In genomic region chr1:116847688-116848531, GRCh38 we compare ENCODE assay signal across 11 cellular contexts.
DNase-seq lines count a peak whose midpoint lies in the region; ATAC-seq, FAIRE-seq and TF ChIP-seq lines count a peak whose summit lies in the region.
"Had no signal": no experiment of that assay in that cellular context is flagged by ENCODE, and none has a peak within 500 bp of the region (broad histone marks: within the 10 kb centered on the region; RNA-seq: fewer than 3 reads in every experiment).

No MANE protein-coding gene starts in this region.

- H3K27ac Mint-ChIP-seq in activated T-helper 2 cell treated with anti-CD3 and anti-CD28 coated beads, Interferon-gamma antibody, Interleukin-2, Interleukin-4, amounts not matched to agents 10 μg/mL and 5 μg/mL and 100 μg/mL, durations not matched to agents 14 hours and 24 hours and 36 hours, result peak overlapping the region; percentile 11

- TF ChIP-seq CTCF in GM20000 (IDR thresholded peaks at IDR 0.05; ENCODE audit: extremely low read depth, missing control alignments) (no peak), right atrium auricular region (IDR thresholded peaks at IDR 0.05) (no peak)

- H3K4me1 ChIP-seq in ACC112 (ENCODE audit: control insufficient read depth, insufficient read depth, low read length, unreplicated experiment), result peaks cover 37% of the 10 kb centered on the region
- no peaks in the 10 kb centered on the region for H3K4me1 ChIP-seq in right atrium auricular region
- no peaks in the 10 kb centered on the region for H3K4me1 ChIP-seq in small intestine (ENCODE audit: control insufficient read depth in 2 of 2, insufficient read depth in 1 of 2, low read depth in 1 of 2, low read length in 1 of 2)
- H3K4me1 ChIP-seq: testis had no signal

- ATAC-seq in HG03097 (IDR thresholded peaks at IDR 0.05; ENCODE audit: low FRiP score, unreplicated experiment), result no peak
- ATAC-seq: Panc1 had no signal

- intact Hi-C loops in activated T-helper 2 cell treated with anti-CD3 and anti-CD28 coated beads, Interferon-gamma antibody, Interleukin-2, Interleukin-4, amounts not matched to agents 10 μg/mL and 5 μg/mL and 100 μg/mL, durations not matched to agents 14 hours and 24 hours and 36 hours (cut with micrococcal nuclease), result loop anchor here (1.0 to 2.0 kb wide), 3 partner anchors 21 to 87 kb away; no protein-coding TSS in a partner anchor

- H2AFZ ChIP-seq in ACC112 (ENCODE audit: low read length, unreplicated experiment), result peak overlapping the region; percentile 94

- DNase-seq in GM20000 (ENCODE audit: low spot score) (peak; percentile 42), right atrium auricular region (ENCODE audit: low spot score) (peak; percentile 87), AML-193 (lab: John Stamatoyannopoulos, UW) (no peak), iPS-NIHi7 (ENCODE audit: extremely low spot score) (no peak), small intestine (no peak)
- no peak for DNase-seq in activated T-helper 2 cell treated with anti-CD3 and anti-CD28 coated beads, Interferon-gamma antibody, Interleukin-2, Interleukin-4, amounts not matched to agents 10 μg/mL and 5 μg/mL and 100 μg/mL, durations not matched to agents 14 hours and 24 hours and 36 hours (ENCODE audit: low spot score)
- DNase-seq: testis had no signal

- peaks cover 13% of the 10 kb centered on the region for H3K9me3 Mint-ChIP-seq in activated T-helper 2 cell treated with anti-CD3 and anti-CD28 coated beads, Interferon-gamma antibody, Interleukin-2, Interleukin-4, amounts not matched to agents 10 μg/mL and 5 μg/mL and 100 μg/mL, durations not matched to agents 14 hours and 24 hours and 36 hours

- no peak overlapping the region for H3K4me3 Mint-ChIP-seq in activated T-helper 2 cell treated with anti-CD3 and anti-CD28 coated beads, Interferon-gamma antibody, Interleukin-2, Interleukin-4, amounts not matched to agents 10 μg/mL and 5 μg/mL and 100 μg/mL, durations not matched to agents 14 hours and 24 hours and 36 hours (ENCODE audit: low read depth)
- H3K4me3 Mint-ChIP-seq: neural crest cell had no signal

- no peaks in the 10 kb centered on the region for H3K79me2 ChIP-seq in ACC112 (ENCODE audit: control insufficient read depth, insufficient read depth, low read length, unreplicated experiment)

- H3K4me3 ChIP-seq in ACC112 (ENCODE audit: low read depth, low read length), result peak overlapping the region; percentile 17
- no peak overlapping the region for H3K4me3 ChIP-seq in right atrium auricular region
- no peak overlapping the region for H3K4me3 ChIP-seq in small intestine (ENCODE audit: low read depth in 1 of 2, low read length in 2 of 2)
- H3K4me3 ChIP-seq: testis had no signal

- no peak for FAIRE-seq in small intestine (lab: Jason Lieb, UNC)

- H3K27ac ChIP-seq in ACC112 (ENCODE audit: low read depth, low read length) (peak overlapping the region; percentile 40), right atrium auricular region (peak overlapping the region; percentile 43 to 54), small intestine (ENCODE audit: low read depth in 1 of 2, low read length in 1 of 2) (peak overlapping the region in 1 of 2 donors; percentile 48)
- H3K27ac ChIP-seq: testis had no signal

- H3K36me3 Mint-ChIP-seq in activated T-helper 2 cell treated with anti-CD3 and anti-CD28 coated beads, Interferon-gamma antibody, Interleukin-2, Interleukin-4, amounts not matched to agents 10 μg/mL and 5 μg/mL and 100 μg/mL, durations not matched to agents 14 hours and 24 hours and 36 hours (ENCODE audit: low read depth), result no peaks in the 10 kb centered on the region

- WGBS in small intestine, 3 donors, result 65 to 83% (median 78%) methylated on average over 13 of the region's 13 CpGs

- H3K9me3 ChIP-seq in right atrium auricular region (peaks cover 0 to 6% of the 10 kb centered on the region in 2 donors), small intestine (ENCODE audit: control insufficient read depth, low read depth) (no peaks in the 10 kb centered on the region)
- H3K9me3 ChIP-seq: testis had no signal

- H3K4me1 Mint-ChIP-seq in activated T-helper 2 cell treated with anti-CD3 and anti-CD28 coated beads, Interferon-gamma antibody, Interleukin-2, Interleukin-4, amounts not matched to agents 10 μg/mL and 5 μg/mL and 100 μg/mL, durations not matched to agents 14 hours and 24 hours and 36 hours (ENCODE audit: low read depth), result peaks cover 22% of the 10 kb centered on the region

- H3K36me3 ChIP-seq in ACC112 (ENCODE audit: insufficient read depth, low read length) (no peaks in the 10 kb centered on the region), right atrium auricular region (no peaks in the 10 kb centered on the region), small intestine (ENCODE audit: control insufficient read depth in 2 of 2, insufficient read depth in 2 of 2, low read length in 2 of 2) (no peaks in the 10 kb centered on the region)

- H3K27me3 ChIP-seq in ACC112 (ENCODE audit: insufficient read depth, low read length), result no peaks in the 10 kb centered on the region
- H3K27me3 ChIP-seq in right atrium auricular region, result no peaks in the 10 kb centered on the region
- no peaks in the 10 kb centered on the region for H3K27me3 ChIP-seq in small intestine (ENCODE audit: control insufficient read depth in 2 of 2, insufficient read depth in 2 of 2, low read length in 2 of 2)
- H3K27me3 ChIP-seq: testis had no signal

- H3K27me3 Mint-ChIP-seq in activated T-helper 2 cell treated with anti-CD3 and anti-CD28 coated beads, Interferon-gamma antibody, Interleukin-2, Interleukin-4, amounts not matched to agents 10 μg/mL and 5 μg/mL and 100 μg/mL, durations not matched to agents 14 hours and 24 hours and 36 hours (ENCODE audit: low read depth), result no peaks in the 10 kb centered on the region

Comparison
In these comparisons a context has a peak if more than half of its experiments do, and no peak if none do; other contexts are left out.
1. DNase-seq: peak in GM20000 (single experiment) and right atrium auricular region (single experiment); none in activated T-helper 2 cell treated with anti-CD3 and anti-CD28 coated beads, Interferon-gamma antibody, Interleukin-2, Interleukin-4, amounts not matched to agents 10 μg/mL and 5 μg/mL and 100 μg/mL, durations not matched to agents 14 hours and 24 hours and 36 hours (single experiment), AML-193 (0 of 2), iPS-NIHi7 (single experiment) and small intestine (single experiment).